In the genomic region with DNA sequence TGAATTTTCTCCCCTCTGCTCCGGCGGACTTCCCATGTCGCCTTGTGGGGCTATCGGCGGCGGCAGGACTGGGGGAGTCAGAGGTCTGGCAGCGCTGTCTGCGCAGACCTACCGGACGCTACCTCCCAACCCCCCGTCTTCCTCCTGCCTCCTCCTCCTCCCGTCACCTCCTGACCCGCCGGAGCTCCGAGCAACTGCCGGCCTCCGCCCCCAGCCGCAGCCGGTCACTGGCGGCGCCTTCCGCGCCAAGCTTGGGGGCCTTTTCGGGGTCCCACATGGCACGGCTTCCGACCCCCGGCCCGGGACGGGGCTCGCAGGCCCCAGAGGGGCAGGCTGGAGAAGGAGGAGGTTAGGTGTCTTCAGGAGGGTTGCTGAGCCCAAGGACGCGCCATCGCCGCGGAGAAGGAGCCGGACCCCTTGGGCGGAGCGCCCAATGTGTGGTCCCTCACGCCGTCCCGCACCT, we compare ENCODE assay signal across 7 cellular contexts. TPM values are rescaled to one million over a fixed set of nuclear protein-coding genes. Genes with fewer than 3 reads are reported as not detected.
DNase-seq lines count a peak whose midpoint lies in the region; ATAC-seq and TF ChIP-seq lines count a peak whose summit lies in the region.
"Not testable (repeated sequence)": the region's sequence is repeated elsewhere in the genome, so short reads cannot be mapped to it uniquely, and the experiment has no call there.

No MANE protein-coding gene starts in this region.

- not testable (repeated sequence) for TF ChIP-seq CTCF in progenitor cell of endocrine pancreas (IDR thresholded peaks at IDR 0.05; ENCODE audit: unreplicated experiment)

- peak overlapping the region; percentile 92 for H3K27ac ChIP-seq in HUES48 (ENCODE audit: low read depth, low read length)
- H3K27ac ChIP-seq in cingulate gyrus (ENCODE audit: low read depth, low read length) = peak overlapping the region; percentile 94
- H3K27ac ChIP-seq in iPS-20b (ENCODE audit: low read length) = peak overlapping the region; percentile 98

- H3K4me3 ChIP-seq in HUES48 (ENCODE audit: low read depth, low read length) (peak overlapping the region; percentile 99), iPS-20b (ENCODE audit: low read length) (peak overlapping the region; percentile 84)

- not testable (repeated sequence) for H3K4me1 ChIP-seq in HUES48 (ENCODE audit: control insufficient read depth, insufficient read depth, low read length); iPS-20b (ENCODE audit: insufficient read depth, low read length)

- POLR2A ChIA-PET in activated CD4-positive, alpha-beta T cell treated with anti-CD3 and anti-CD28 coated beads, Interleukin-2, amount 10 ng/mL, durations not matched to agents 7 days and 5 days (lab: Charles Lee) = not testable (repeated sequence)

- DNase-seq in activated CD4-positive, alpha-beta T cell treated with anti-CD3 and anti-CD28 coated beads, Interleukin-2, amount 10 ng/mL, durations not matched to agents 7 days and 5 days; progenitor cell of endocrine pancreas (ENCODE audit: low spot score, unreplicated experiment): not testable (repeated sequence)

- not testable (repeated sequence) for H3K9me3 Mint-ChIP-seq in activated CD4-positive, alpha-beta T cell treated with anti-CD3 and anti-CD28 coated beads, Interleukin-2, amount 10 ng/mL, durations not matched to agents 7 days and 5 days; progenitor cell of endocrine pancreas (ENCODE audit: low read depth)

- H3K9me3 ChIP-seq in HUES48 (ENCODE audit: control insufficient read depth, insufficient read depth, low read length); iPS-20b (ENCODE audit: insufficient read depth, low read depth, low read length): not testable (repeated sequence)

- H3K9ac ChIP-seq in HUES48 (ENCODE audit: low read depth, low read length) (peak overlapping the region; percentile 88; the same call in 1 of the 2 replicates), iPS-20b (ENCODE audit: low read depth, low read length) (peak overlapping the region; percentile 91; the same call in 1 of the 2 replicates)

- H3K36me3 Mint-ChIP-seq in activated CD4-positive, alpha-beta T cell treated with anti-CD3 and anti-CD28 coated beads, Interleukin-2, amount 10 ng/mL, durations not matched to agents 7 days and 5 days (ENCODE audit: low read depth); progenitor cell of endocrine pancreas (ENCODE audit: insufficient read depth): not testable (repeated sequence)

- not testable (repeated sequence) for H3K27me3 Mint-ChIP-seq in activated CD4-positive, alpha-beta T cell treated with anti-CD3 and anti-CD28 coated beads, Interleukin-2, amount 10 ng/mL, durations not matched to agents 7 days and 5 days; progenitor cell of endocrine pancreas

- H3K27ac Mint-ChIP-seq in activated CD4-positive, alpha-beta T cell treated with anti-CD3 and anti-CD28 coated beads, Interleukin-2, amount 10 ng/mL, durations not matched to agents 7 days and 5 days = peak overlapping the region; percentile 97
- H3K27ac Mint-ChIP-seq in progenitor cell of endocrine pancreas = peak overlapping the region; percentile 98

- peaks cover 36% of the 10 kb centered on the region for H3K4me1 Mint-ChIP-seq in activated CD4-positive, alpha-beta T cell treated with anti-CD3 and anti-CD28 coated beads, Interleukin-2, amount 10 ng/mL, durations not matched to agents 7 days and 5 days
- peaks cover 16% of the 10 kb centered on the region for H3K4me1 Mint-ChIP-seq in progenitor cell of endocrine pancreas (ENCODE audit: low read depth)

- CTCF ChIA-PET in activated CD4-positive, alpha-beta T cell treated with anti-CD3 and anti-CD28 coated beads, Interleukin-2, amount 10 ng/mL, durations not matched to agents 7 days and 5 days (lab: Charles Lee) = interaction anchor here (1.2 to 1.4 kb wide), 2 partner anchors 14 to 326 kb away, joined by 4 read pairs; a partner anchor contains a TSS

- H3K27me3 ChIP-seq in HUES48 (ENCODE audit: control insufficient read depth, insufficient read depth, low read length); iPS-20b (ENCODE audit: insufficient read depth, low read length): not testable (repeated sequence)

- peak overlapping the region; percentile 92 for H3K4me3 Mint-ChIP-seq in activated CD4-positive, alpha-beta T cell treated with anti-CD3 and anti-CD28 coated beads, Interleukin-2, amount 10 ng/mL, durations not matched to agents 7 days and 5 days
- peak overlapping the region; percentile 100 for H3K4me3 Mint-ChIP-seq in progenitor cell of endocrine pancreas (ENCODE audit: low read depth)

- ATAC-seq in GM18870 (IDR thresholded peaks at IDR 0.05; ENCODE audit: unreplicated experiment) (peak; percentile 38), HG02623 (IDR thresholded peaks at IDR 0.05; ENCODE audit: unreplicated experiment) (peak; percentile 54)

- H3K36me3 ChIP-seq in HUES48 (ENCODE audit: control insufficient read depth, insufficient read depth, low read length); iPS-20b (ENCODE audit: insufficient read depth, low read depth, low read length): not testable (repeated sequence)

RNA-seq across cellular contexts. Expression of a gene that starts 0.3 kb away (rescaled TPM):
- total RNA-seq in activated CD4-positive, alpha-beta T cell treated with anti-CD3 and anti-CD28 coated beads, Interleukin-2, amount 10 ng/mL, durations not matched to agents 7 days and 5 days = 10 to 100 TPM; 11.9 to 13.3 TPM
- total RNA-seq in progenitor cell of endocrine pancreas = 11.5 and 13.1 TPM in 2 replicates

RNA-seq across cellular contexts. Expression of a gene that starts 0.9 kb away (rescaled TPM):
- total RNA-seq in activated CD4-positive, alpha-beta T cell treated with anti-CD3 and anti-CD28 coated beads, Interleukin-2, amount 10 ng/mL, durations not matched to agents 7 days and 5 days = 10 to 100 TPM; 44.2 to 51.4 TPM
- 62.2 and 68.1 TPM in 2 replicates for total RNA-seq in progenitor cell of endocrine pancreas

RNA-seq across cellular contexts. Expression of a gene that starts 40.8 kb away (rescaled TPM):
- 1 to 10 TPM; 6.6 to 7.6 TPM for total RNA-seq in activated CD4-positive, alpha-beta T cell treated with anti-CD3 and anti-CD28 coated beads, Interleukin-2, amount 10 ng/mL, durations not matched to agents 7 days and 5 days
- 17.8 and 19.1 TPM in 2 replicates for total RNA-seq in progenitor cell of endocrine pancreas
